In genomic region chr5:124906339-124907097, GRCh38 we compare ENCODE assay signal across 10 cellular contexts.
DNase-seq lines count a peak whose midpoint lies in the region; ATAC-seq, FAIRE-seq and TF ChIP-seq lines count a peak whose summit lies in the region.
"Had no signal": no experiment of that assay in that cellular context is flagged by ENCODE, and none has a peak within 500 bp of the region (broad histone marks: within the 10 kb centered on the region; RNA-seq: fewer than 3 reads in every experiment).

No MANE protein-coding gene starts in this region.

- peak; percentile 79 to 91 (median 86) for ATAC-seq in pancreas
- no peak for ATAC-seq in HG02885 (IDR thresholded peaks at IDR 0.05; ENCODE audit: poor library complexity, unreplicated experiment)
- no peak for ATAC-seq in stimulated activated memory B cell treated with anti-CD40 and anti-IgM and Interleukin-4, amounts not matched to agents 10 μg/mL and 1 μg/mL and 100 μg/mL, for 72 hours

- no peak overlapping the region for H3K27ac ChIP-seq in SK-N-MC
- H3K27ac ChIP-seq in pancreas, result peak overlapping the region; percentile 23 to 83 (median 62)

- TF ChIP-seq CTCF in pancreas (IDR thresholded peaks at IDR 0.05), result no peak

- no peaks in the 10 kb centered on the region for H3K36me3 Mint-ChIP-seq in stimulated activated memory B cell treated with anti-CD40 and anti-IgM and Interleukin-4, amounts not matched to agents 10 μg/mL and 1 μg/mL and 100 μg/mL, for 72 hours
- H3K36me3 Mint-ChIP-seq: CD4-positive, CD25-positive, alpha-beta regulatory T cell had no signal

- peak; percentile 79 for FAIRE-seq in pancreas (lab: Jason Lieb, UNC)

- H3K4me3 ChIP-seq in SK-N-MC (peak overlapping the region; percentile 25; the same call in 1 of the 2 replicates), pancreas (no peak overlapping the region)

- no peaks in the 10 kb centered on the region for H3K9me3 ChIP-seq in SK-N-MC (ENCODE audit: low read depth, low read length)
- no peaks in the 10 kb centered on the region for H3K9me3 ChIP-seq in pancreas

- H3K4me1 Mint-ChIP-seq in stimulated activated memory B cell treated with anti-CD40 and anti-IgM and Interleukin-4, amounts not matched to agents 10 μg/mL and 1 μg/mL and 100 μg/mL, for 72 hours, result peaks cover 57% of the 10 kb centered on the region

- no peak overlapping the region for H3K27ac Mint-ChIP-seq in stimulated activated memory B cell treated with anti-CD40 and anti-IgM and Interleukin-4, amounts not matched to agents 10 μg/mL and 1 μg/mL and 100 μg/mL, for 72 hours
- H3K27ac Mint-ChIP-seq: activated B cell treated with CpG ODN at 0.5 μM for 24 hours; CD4-positive, CD25-positive, alpha-beta regulatory T cell had no signal

- H3K4me3 Mint-ChIP-seq in stimulated activated memory B cell treated with anti-CD40 and anti-IgM and Interleukin-4, amounts not matched to agents 10 μg/mL and 1 μg/mL and 100 μg/mL, for 72 hours, result no peak overlapping the region
- H3K4me3 Mint-ChIP-seq: activated B cell treated with CpG ODN at 0.5 μM for 24 hours; CD4-positive, CD25-positive, alpha-beta regulatory T cell had no signal

- intact Hi-C loops in pancreas (cut with DNase I), result no loop called here

- DNase-seq in NCI-H2171 treated with DMSO at 0.1 percent for 48 hours (lab: John Stamatoyannopoulos, UW), result peak; percentile 7
- no peak for DNase-seq in NCI-H2171 (lab: John Stamatoyannopoulos, UW)
- no peak for DNase-seq in SK-N-MC (ENCODE audit: low read depth, low spot score)
- peak; percentile 93 for DNase-seq in foreskin melanocyte
- peak in 5 of 6 donors; percentile 54 to 77 (median 71) for DNase-seq in pancreas
- DNase-seq in central memory CD4-positive, alpha-beta T cell, result no peak
- DNase-seq: activated B cell treated with CpG ODN at 0.5 μM for 24 hours; CD4-positive, CD25-positive, alpha-beta regulatory T cell had no signal

- no peaks in the 10 kb centered on the region for H3K27me3 ChIP-seq in pancreas

- peaks cover 30 to 49% (median 40%) of the 10 kb centered on the region in 3 donors for H3K4me1 ChIP-seq in pancreas

- H3K27me3 Mint-ChIP-seq in stimulated activated memory B cell treated with anti-CD40 and anti-IgM and Interleukin-4, amounts not matched to agents 10 μg/mL and 1 μg/mL and 100 μg/mL, for 72 hours, result no peaks in the 10 kb centered on the region
- H3K27me3 Mint-ChIP-seq: activated B cell treated with CpG ODN at 0.5 μM for 24 hours; CD4-positive, CD25-positive, alpha-beta regulatory T cell had no signal

- H3K36me3 ChIP-seq in SK-N-MC (ENCODE audit: insufficient read depth, low read length) (no peaks in the 10 kb centered on the region), pancreas (no peaks in the 10 kb centered on the region)

- WGBS in pancreas, 2 donors, result 0 to 2% methylated on average over 6 of the region's 6 CpGs

- no peak overlapping the region for H3K9ac ChIP-seq in SK-N-MC (ENCODE audit: insufficient read length)

- H3K9me3 Mint-ChIP-seq in stimulated activated memory B cell treated with anti-CD40 and anti-IgM and Interleukin-4, amounts not matched to agents 10 μg/mL and 1 μg/mL and 100 μg/mL, for 72 hours, result no peaks in the 10 kb centered on the region
- H3K9me3 Mint-ChIP-seq: activated B cell treated with CpG ODN at 0.5 μM for 24 hours had no signal

Comparison
In these comparisons a context has a peak if more than half of its experiments do, and no peak if none do; other contexts are left out.
1. DNase-seq: peak in NCI-H2171 treated with DMSO at 0.1 percent for 48 hours (single experiment), foreskin melanocyte (single experiment) and pancreas (5 of 6); none in NCI-H2171 (single experiment), SK-N-MC (single experiment) and central memory CD4-positive, alpha-beta T cell (single experiment).
2. ATAC-seq: peak in pancreas (4 of 4); none in HG02885 (single experiment) and stimulated activated memory B cell treated with anti-CD40 and anti-IgM and Interleukin-4, amounts not matched to agents 10 μg/mL and 1 μg/mL and 100 μg/mL, for 72 hours (single experiment).